In the genomic region with DNA sequence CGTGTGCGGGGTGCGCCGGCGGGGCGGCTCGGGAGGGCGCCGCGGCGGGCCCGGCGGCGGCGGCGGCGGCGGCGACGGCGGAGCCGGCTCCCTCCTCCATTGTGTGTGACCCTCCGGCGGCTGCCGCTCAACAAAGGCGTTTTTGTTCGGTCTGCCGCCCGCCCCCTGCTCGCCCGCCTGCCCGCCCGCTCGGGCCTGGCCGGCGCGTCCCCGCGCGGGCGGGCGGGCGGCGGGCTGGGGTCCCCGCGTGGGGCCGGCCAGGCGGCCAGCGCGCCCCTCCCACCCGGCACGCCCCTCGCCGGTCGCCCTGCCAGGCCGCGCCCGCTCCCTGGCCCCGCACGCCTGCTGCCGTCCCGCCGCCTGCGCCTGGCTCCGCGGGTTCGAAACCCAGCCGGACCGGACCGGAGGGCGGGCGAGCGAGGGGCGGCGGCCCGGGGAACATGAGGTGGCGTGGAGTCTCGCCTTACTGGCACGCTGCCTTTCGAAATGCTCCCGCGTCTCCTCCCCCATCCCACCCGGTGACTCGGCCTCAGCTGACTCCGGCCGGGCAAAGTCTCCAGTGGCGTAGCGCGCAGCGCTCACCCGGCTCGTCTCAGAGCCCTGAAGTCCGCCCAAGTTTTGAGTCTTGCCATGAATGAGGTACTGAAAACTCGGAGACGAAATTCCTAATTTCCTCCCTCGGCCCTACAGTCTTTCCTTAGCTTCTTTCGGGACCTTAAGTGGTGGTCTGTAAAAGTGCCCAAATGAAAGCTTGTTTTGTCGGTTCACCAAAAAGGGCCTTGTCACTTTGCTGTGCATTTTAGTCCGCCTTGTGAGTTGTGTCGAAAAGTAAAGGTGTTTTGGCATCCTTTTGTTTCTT, we compare ENCODE assay signal across 8 cellular contexts.
DNase-seq lines count a peak whose midpoint lies in the region; ATAC-seq and TF ChIP-seq lines count a peak whose summit lies in the region.

No MANE protein-coding gene starts in this region.

- H3K27ac ChIP-seq in muscle layer of colon (ENCODE audit: low read depth, low read length), result peak overlapping the region; percentile 87

- no peaks in the 10 kb centered on the region for H3K9me3 ChIP-seq in NT2/D1 (ENCODE audit: insufficient read depth, low read length)
- no peaks in the 10 kb centered on the region for H3K9me3 ChIP-seq in muscle layer of colon (ENCODE audit: low read length)

- H3K27me3 ChIP-seq in NT2/D1 (ENCODE audit: insufficient read depth, insufficient read length) (no peaks in the 10 kb centered on the region), muscle layer of colon (ENCODE audit: control insufficient read depth in 1 of 2, insufficient read depth in 2 of 2, low read length in 2 of 2) (no peaks in the 10 kb centered on the region)

- H3K36me3 ChIP-seq in NT2/D1 (ENCODE audit: insufficient read depth, insufficient read length, low read length), result no peaks in the 10 kb centered on the region
- no peaks in the 10 kb centered on the region for H3K36me3 ChIP-seq in muscle layer of colon (ENCODE audit: insufficient read depth, low read length)

- H3K4me1 ChIP-seq in NT2/D1 (ENCODE audit: insufficient read depth, insufficient read length), result no peaks in the 10 kb centered on the region
- peaks cover 25% of the 10 kb centered on the region for H3K4me1 ChIP-seq in muscle layer of colon (ENCODE audit: insufficient read depth, low read length)

- TF ChIP-seq CTCF in AG10803 (conservative IDR thresholded peaks at IDR 0.05; ENCODE audit: low read length), result no peak

- ATAC-seq in GM18868 (IDR thresholded peaks at IDR 0.05; ENCODE audit: unreplicated experiment) (peak; percentile 46), HG03097 (IDR thresholded peaks at IDR 0.05; ENCODE audit: low FRiP score, unreplicated experiment) (peak; percentile 47)

- peak overlapping the region; percentile 94 for H3K4me3 ChIP-seq in AG10803 (ENCODE audit: low read length)
- H3K4me3 ChIP-seq in NT2/D1 (ENCODE audit: insufficient read length, low read depth), result peak overlapping the region; percentile 61
- H3K4me3 ChIP-seq in muscle layer of colon (ENCODE audit: low read depth in 1 of 2, low read length in 2 of 2), result peak overlapping the region; percentile 67 to 100

- DNase-seq in AG10803 (ENCODE audit: low read depth) (peak; percentile 91), NT2/D1 (ENCODE audit: low read depth, low spot score) (no peak), activated T-cell treated with anti-CD3 and anti-CD28 coated beads for 48 hours (ENCODE audit: low read depth) (peak; percentile 65), erythroblast (lab: John Stamatoyannopoulos, UW) (peak; percentile 92 to 97)
- peak; percentile 80 for DNase-seq in stimulated activated CD8-positive, alpha-beta memory T cell treated with anti-CD3 and anti-CD28 coated beads, Interleukin-4, amount 100 ng/mL, for 48 hours

- TF ChIP-seq POLR2A in erythroblast (IDR thresholded peaks at IDR 0.05; ENCODE audit: low read length), result peak; percentile 61

- H3K9ac ChIP-seq in NT2/D1 (ENCODE audit: insufficient read length, low read depth) (peak overlapping the region; percentile 76), muscle layer of colon (ENCODE audit: low read length) (peak overlapping the region; percentile 94)
